23 cellular contexts compared by ENCODE assay signal in the genomic region with DNA sequence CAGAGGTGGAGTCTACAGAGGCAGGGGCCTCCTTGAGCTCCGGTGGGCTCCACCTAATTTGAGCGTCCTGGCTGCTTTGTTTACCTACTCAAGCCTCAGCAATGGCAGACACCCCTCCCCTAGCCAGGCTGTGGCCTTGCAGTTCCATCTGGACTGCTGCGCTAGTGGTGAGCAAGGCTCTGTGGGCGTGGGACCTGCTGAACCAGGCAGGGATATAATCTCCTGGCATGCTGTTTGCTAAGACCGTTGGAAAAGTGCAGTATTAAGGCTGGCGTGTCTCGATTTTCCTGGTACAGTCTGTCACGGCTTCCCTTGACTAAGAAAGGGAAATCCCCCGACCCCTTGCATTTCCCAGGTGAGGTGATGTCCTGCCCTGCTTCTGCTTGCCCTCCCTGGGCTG.
DNase-seq lines count a peak whose midpoint lies in the region; ATAC-seq, FAIRE-seq and TF ChIP-seq lines count a peak whose summit lies in the region.
"Had no signal": no experiment of that assay in that cellular context is flagged by ENCODE, and none has a peak within 500 bp of the region (broad histone marks: within the 10 kb centered on the region; RNA-seq: fewer than 3 reads in every experiment).

No MANE protein-coding gene starts in this region.

- H3K27me3 ChIP-seq in bronchial epithelial cell (ENCODE audit: control insufficient read depth, insufficient read depth, low read length): no peaks in the 10 kb centered on the region
- no peaks in the 10 kb centered on the region for H3K27me3 ChIP-seq in neural progenitor cell
- no peaks in the 10 kb centered on the region for H3K27me3 ChIP-seq in stomach

- H3K4me1 ChIP-seq in neural progenitor cell: no peaks in the 10 kb centered on the region
- H3K4me1 ChIP-seq in stomach: no peaks in the 10 kb centered on the region
- H3K4me1 ChIP-seq: BE2C had no signal

- no peak overlapping the region for H3K4me2 ChIP-seq in neural progenitor cell

- no peak for FAIRE-seq in bronchial epithelial cell (lab: Jason Lieb, UNC)
- FAIRE-seq: A204.1, GM12878, HepG2 had no signal

- H3F3A ChIP-seq in neural progenitor cell (ENCODE audit: low read depth): no peaks in the 10 kb centered on the region

- H3K9ac ChIP-seq in neural progenitor cell: no peak overlapping the region

- H3K79me2 ChIP-seq in neural progenitor cell (ENCODE audit: low read depth): no peaks in the 10 kb centered on the region

- no peak overlapping the region for H3K4me3 Mint-ChIP-seq in neural progenitor cell
- no peak overlapping the region for H3K4me3 Mint-ChIP-seq in immature natural killer cell
- H3K4me3 Mint-ChIP-seq: CD4-positive, CD25-positive, alpha-beta regulatory T cell; CD8-positive, alpha-beta memory T cell had no signal

- intact Hi-C loops in stomach (cut with DNase I; ENCODE audit: low total_unique reads): no loop called here

- TF ChIP-seq EP300 in stomach (IDR thresholded peaks at IDR 0.05): no peak

- no peak for TF ChIP-seq POLR2A in stomach (IDR thresholded peaks at IDR 0.05)

- no peak overlapping the region for H3K27ac ChIP-seq in neural progenitor cell
- H3K27ac ChIP-seq in stomach: peak overlapping the region in 2 of 5 donors; percentile 50 to 67

- H3K27ac Mint-ChIP-seq in neural progenitor cell: no peak overlapping the region
- H3K27ac Mint-ChIP-seq in immature natural killer cell: no peak overlapping the region
- H3K27ac Mint-ChIP-seq: CD8-positive, alpha-beta memory T cell had no signal

- H3K9me3 Mint-ChIP-seq in neural progenitor cell: peaks cover 7% of the 10 kb centered on the region
- peaks cover 0 to 5% (median 0%) of the 10 kb centered on the region in 6 donors for H3K9me3 Mint-ChIP-seq in immature natural killer cell

- ATAC-seq in esophagus mucosa: peak; percentile 95
- ATAC-seq: GM12878, HepG2 had no signal

- H3K27me3 Mint-ChIP-seq in neural progenitor cell (ENCODE audit: insufficient read depth, low read depth) (peaks cover 8% of the 10 kb centered on the region), immature natural killer cell (ENCODE audit: low read depth in 3 of 3) (peaks cover 0 to 21% (median 8%) of the 10 kb centered on the region in 3 donors)

- peak overlapping the region; percentile 87 for H2AFZ ChIP-seq in neural progenitor cell (replicated peaks)

- TF ChIP-seq CTCF in bronchial epithelial cell (IDR thresholded peaks at IDR 0.05; ENCODE audit: insufficient read depth, low read length, severe bottlenecking) (no peak), neural progenitor cell (IDR thresholded peaks at IDR 0.05) (no peak), stomach (IDR thresholded peaks at IDR 0.05) (no peak)

- H3K9me3 ChIP-seq in neural progenitor cell (ENCODE audit: low read depth) (no peaks in the 10 kb centered on the region), stomach (peaks cover 0 to 7% (median 4%) of the 10 kb centered on the region in 4 donors)
- H3K9me3 ChIP-seq: BE2C had no signal

- H3K4me3 ChIP-seq in bronchial epithelial cell (ENCODE audit: low read depth, low read length) (no peak overlapping the region), neural progenitor cell (no peak overlapping the region), stomach (no peak overlapping the region)
- H3K4me3 ChIP-seq: GM12878 had no signal

- WGBS in stomach, 5 donors: 31 to 53% (median 41%) methylated on average over 9 of the region's 9 CpGs

- H3K4me1 Mint-ChIP-seq in neural progenitor cell (no peaks in the 10 kb centered on the region), immature natural killer cell (no peaks in the 10 kb centered on the region)
- H3K4me1 Mint-ChIP-seq: CD4-positive, CD25-positive, alpha-beta regulatory T cell; CD8-positive, alpha-beta memory T cell had no signal

- H3K36me3 Mint-ChIP-seq in neural progenitor cell (no peaks in the 10 kb centered on the region), immature natural killer cell (no peaks in the 10 kb centered on the region)
- H3K36me3 Mint-ChIP-seq: CD4-positive, CD25-positive, alpha-beta regulatory T cell; CD8-positive, alpha-beta memory T cell had no signal

- H4K20me1 ChIP-seq in neural progenitor cell (ENCODE audit: low read depth): no peaks in the 10 kb centered on the region

- H3K36me3 ChIP-seq in bronchial epithelial cell (ENCODE audit: control insufficient read depth, insufficient read depth, low read length) (no peaks in the 10 kb centered on the region), neural progenitor cell (no peaks in the 10 kb centered on the region), stomach (no peaks in the 10 kb centered on the region)
- H3K36me3 ChIP-seq: BE2C had no signal

- DNase-seq in bronchial epithelial cell (ENCODE audit: low read depth) (peak; percentile 8), neural progenitor cell (ENCODE audit: low spot score) (no peak), stomach (peak; percentile 72), T-helper 2 cell (no peak), NCI-H2081 treated with DMSO at 0.1 percent for 48 hours (lab: John Stamatoyannopoulos, UW) (no peak), immature natural killer cell (no peak)
- no peak for DNase-seq in stimulated activated CD4-positive, alpha-beta T cell treated with anti-CD3 and anti-CD28 coated beads, Interleukin-4, amount 100 ng/mL, for 24 hours
- DNase-seq: ACHN; BE2C; C1 segment of cervical spinal cord; CD4-positive, CD25-positive, alpha-beta regulatory T cell; CD8-positive, alpha-beta memory T cell; COR-L47; DMS 273 treated with DMSO at 0.1 percent for 48 hours; DMS53; DND-41; EL; GOT3; H7 had no signal

Comparison
In these comparisons a context has a peak if more than half of its experiments do, and no peak if none do; other contexts are left out.
1. DNase-seq: peak in bronchial epithelial cell (single experiment) and stomach (single experiment); none in neural progenitor cell (single experiment), T-helper 2 cell (0 of 5), NCI-H2081 treated with DMSO at 0.1 percent for 48 hours (single experiment), stimulated activated CD4-positive, alpha-beta T cell treated with anti-CD3 and anti-CD28 coated beads, Interleukin-4, amount 100 ng/mL, for 24 hours (single experiment) and immature natural killer cell (0 of 3).